22 cellular contexts compared by ENCODE assay signal in genomic region chr1:24568475-24568874, GRCh38. TPM values are rescaled to one million over a fixed set of nuclear protein-coding genes. Genes with fewer than 3 reads are reported as not detected.
DNase-seq lines count a peak whose midpoint lies in the region; ATAC-seq and TF ChIP-seq lines count a peak whose summit lies in the region.
"Had no signal": no experiment of that assay in that cellular context is flagged by ENCODE, and none has a peak within 500 bp of the region (broad histone marks: within the 10 kb centered on the region; RNA-seq: fewer than 3 reads in every experiment).

No MANE protein-coding gene starts in this region.

- no CpG with 5 or more reads among the region's 2 CpGs for whole genome bisulfite sequencing in mesendoderm (ENCODE audit: extremely low coverage, insufficient coverage, low lambda C conversion rate)

- H3K4me1 Mint-ChIP-seq in MCF 10A (ENCODE audit: insufficient read depth, unreplicated experiment) (no peaks in the 10 kb centered on the region), neural progenitor cell (peaks cover 11% of the 10 kb centered on the region)

- no peak overlapping the region for H2BK5ac ChIP-seq in mesendoderm (ENCODE audit: low read length)

- no peak overlapping the region for H3K27ac Mint-ChIP-seq in MCF 10A (ENCODE audit: low read depth, unreplicated experiment)
- peak overlapping the region; percentile 48 for H3K27ac Mint-ChIP-seq in neural progenitor cell
- H3K27ac Mint-ChIP-seq: activated CD4-positive, alpha-beta memory T cell treated with anti-CD3 and anti-CD28 coated beads, Interleukin-2, amount 10 ng/mL, durations not matched to agents 7 days and 5 days; activated naive CD8-positive, alpha-beta T cell; natural killer cell treated with Interleukin-12 subunit alpha and Interleukin-12 subunit beta and Interleukin-15 and Interleukin-18, amount 100 ng/mL, for 72 hours had no signal

- no peak for ATAC-seq in upper lobe of right lung
- ATAC-seq: natural killer cell treated with Interleukin-12 subunit alpha and Interleukin-12 subunit beta and Interleukin-15 and Interleukin-18, amount 100 ng/mL, for 72 hours had no signal

- no peak overlapping the region for H3K23ac ChIP-seq in mesendoderm (ENCODE audit: low read length)

- CTCF ChIA-PET in MCF 10A (lab: Yijun Ruan, JAX): interaction anchor here (0.7 kb wide), 1 partner anchor 20 kb away, joined by 3 read pairs; no protein-coding TSS in a partner anchor

- no TSS peak for BruUV-seq in MCF 10A (replicated peaks; lab: Mats Ljungman, UMichigan)

- H3K27me3 Mint-ChIP-seq in MCF 10A (ENCODE audit: insufficient read depth, unreplicated experiment): no peaks in the 10 kb centered on the region
- peaks cover 9% of the 10 kb centered on the region for H3K27me3 Mint-ChIP-seq in neural progenitor cell (ENCODE audit: insufficient read depth, low read depth)
- H3K27me3 Mint-ChIP-seq: activated naive CD8-positive, alpha-beta T cell had no signal

- H4K8ac ChIP-seq in mesendoderm (ENCODE audit: low read depth, low read length): no peak overlapping the region

- H2AK5ac ChIP-seq in mesendoderm (ENCODE audit: low read length): no peak overlapping the region

- H3K4me3 Mint-ChIP-seq in MCF 10A (ENCODE audit: unreplicated experiment) (no peak overlapping the region), neural progenitor cell (no peak overlapping the region)
- H3K4me3 Mint-ChIP-seq: activated CD4-positive, alpha-beta memory T cell treated with anti-CD3 and anti-CD28 coated beads, Interleukin-2, amount 10 ng/mL, durations not matched to agents 7 days and 5 days; activated naive CD8-positive, alpha-beta T cell; natural killer cell treated with Interleukin-12 subunit alpha and Interleukin-12 subunit beta and Interleukin-15 and Interleukin-18, amount 100 ng/mL, for 72 hours had no signal

- H3K36me3 ChIP-seq in breast epithelium (no peaks in the 10 kb centered on the region), neural progenitor cell (no peaks in the 10 kb centered on the region), upper lobe of right lung (no peaks in the 10 kb centered on the region), mesendoderm (ENCODE audit: control insufficient read depth, insufficient read depth, low read length) (no peaks in the 10 kb centered on the region)
- H3K36me3 ChIP-seq: heart left ventricle had no signal

- intact Hi-C loops in breast epithelium (cut with DNase I; ENCODE audit: low total_unique reads): no loop called here
- intact Hi-C loops in MCF 10A (cut with micrococcal nuclease): no loop called here
- intact Hi-C loops in upper lobe of right lung (cut with DNase I): no loop called here

- H3K27me3 ChIP-seq in breast epithelium: no peaks in the 10 kb centered on the region
- no peaks in the 10 kb centered on the region for H3K27me3 ChIP-seq in neural progenitor cell
- H3K27me3 ChIP-seq in upper lobe of right lung: no peaks in the 10 kb centered on the region
- H3K27me3 ChIP-seq in mesendoderm (ENCODE audit: insufficient read depth, low read length, poor library complexity): no peaks in the 10 kb centered on the region
- H3K27me3 ChIP-seq: heart left ventricle had no signal

- peak overlapping the region; percentile 68 to 89 for H3K27ac ChIP-seq in breast epithelium
- peak overlapping the region; percentile 6 for H3K27ac ChIP-seq in epithelial cell of prostate
- H3K27ac ChIP-seq in neural progenitor cell: no peak overlapping the region
- peak overlapping the region; percentile 79 for H3K27ac ChIP-seq in upper lobe of right lung
- no peak overlapping the region for H3K27ac ChIP-seq in mesendoderm (ENCODE audit: low read depth, low read length)

- no peak for TF ChIP-seq CTCF in breast epithelium (IDR thresholded peaks at IDR 0.05)
- no peak for TF ChIP-seq CTCF in MCF 10A (IDR thresholded peaks at IDR 0.05; ENCODE audit: unreplicated experiment)
- TF ChIP-seq CTCF in neural progenitor cell (IDR thresholded peaks at IDR 0.05): no peak
- TF ChIP-seq CTCF in upper lobe of right lung (IDR thresholded peaks at IDR 0.05): no peak

- H3K4me2 ChIP-seq in neural progenitor cell (no peak overlapping the region), mesendoderm (ENCODE audit: low read length) (no peak overlapping the region)

- H4K20me1 ChIP-seq in neural progenitor cell (ENCODE audit: low read depth): no peaks in the 10 kb centered on the region

- POLR2A ChIA-PET in MCF 10A (lab: Yijun Ruan, JAX): no interaction called here

- no peak overlapping the region for H2AFZ ChIP-seq in neural progenitor cell (replicated peaks)

- H3K79me1 ChIP-seq in mesendoderm (ENCODE audit: low read length): no peaks in the 10 kb centered on the region

- no peak overlapping the region for H2BK15ac ChIP-seq in mesendoderm (replicated peaks; ENCODE audit: low read depth)

- H3K36me3 Mint-ChIP-seq in MCF 10A (ENCODE audit: insufficient read depth, unreplicated experiment): no peaks in the 10 kb centered on the region
- no peaks in the 10 kb centered on the region for H3K36me3 Mint-ChIP-seq in neural progenitor cell
- H3K36me3 Mint-ChIP-seq: activated naive CD8-positive, alpha-beta T cell; natural killer cell treated with Interleukin-12 subunit alpha and Interleukin-12 subunit beta and Interleukin-15 and Interleukin-18, amount 100 ng/mL, for 72 hours had no signal

- no peak overlapping the region for H2BK120ac ChIP-seq in mesendoderm (ENCODE audit: low read depth, low read length)

- H3F3A ChIP-seq in neural progenitor cell (ENCODE audit: low read depth): no peaks in the 10 kb centered on the region

- H3K9me3 ChIP-seq in breast epithelium (no peaks in the 10 kb centered on the region), neural progenitor cell (ENCODE audit: low read depth) (no peaks in the 10 kb centered on the region), upper lobe of right lung (no peaks in the 10 kb centered on the region)
- H3K9me3 ChIP-seq: heart left ventricle had no signal

- no peak overlapping the region for H3K4ac ChIP-seq in mesendoderm (ENCODE audit: low read depth, low read length)

- no peak overlapping the region for H3K9ac ChIP-seq in neural progenitor cell
- no peak overlapping the region for H3K9ac ChIP-seq in mesendoderm (ENCODE audit: low read length)

- H3K18ac ChIP-seq in mesendoderm (ENCODE audit: low read length): no peak overlapping the region

- H3K4me3 ChIP-seq in breast epithelium (no peak overlapping the region), neural progenitor cell (no peak overlapping the region), upper lobe of right lung (no peak overlapping the region), mesendoderm (ENCODE audit: low read length) (no peak overlapping the region)
- H3K4me3 ChIP-seq: heart left ventricle had no signal

- no peak overlapping the region for H4K5ac ChIP-seq in mesendoderm (ENCODE audit: low read length)

- no peak for TF ChIP-seq POLR2A in breast epithelium (IDR thresholded peaks at IDR 0.05)

- H3K9me3 Mint-ChIP-seq in MCF 10A (ENCODE audit: unreplicated experiment) (no peaks in the 10 kb centered on the region), neural progenitor cell (no peaks in the 10 kb centered on the region)
- H3K9me3 Mint-ChIP-seq: activated CD4-positive, alpha-beta memory T cell treated with anti-CD3 and anti-CD28 coated beads, Interleukin-2, amount 10 ng/mL, durations not matched to agents 7 days and 5 days; natural killer cell treated with Interleukin-12 subunit alpha and Interleukin-12 subunit beta and Interleukin-15 and Interleukin-18, amount 100 ng/mL, for 72 hours had no signal

- H3K79me2 ChIP-seq in neural progenitor cell (ENCODE audit: low read depth) (no peaks in the 10 kb centered on the region), mesendoderm (ENCODE audit: control insufficient read depth, insufficient read depth, low read length) (no peaks in the 10 kb centered on the region)

- DNase-seq in breast epithelium (ENCODE audit: low spot score in 2 of 2): no peak
- no peak for DNase-seq in MCF 10A (ENCODE audit: unreplicated experiment)
- DNase-seq in epithelial cell of prostate (ENCODE audit: low read depth, low spot score): no peak
- no peak for DNase-seq in neural progenitor cell (ENCODE audit: low spot score)
- no peak for DNase-seq in upper lobe of right lung
- no peak for DNase-seq in mesendoderm
- no peak for DNase-seq in cerebellar cortex (ENCODE audit: low spot score)
- DNase-seq in hepatic stellate cell (ENCODE audit: low spot score): no peak
- DNase-seq: activated CD4-positive, alpha-beta memory T cell treated with anti-CD3 and anti-CD28 coated beads, Interleukin-2, amount 10 ng/mL, durations not matched to agents 7 days and 5 days; cerebellar nuclear complex; heart left ventricle; Kasumi-1; NCI-H1048; NCI-H226; Right ventricle myocardium superior; stimulated activated CD8-positive, alpha-beta memory T cell treated with anti-CD3 and anti-CD28 coated beads, Interleukin-4, amount 100 ng/mL, for 48 hours; T1000 had no signal

- H3K56ac ChIP-seq in mesendoderm (ENCODE audit: low read length): no peak overlapping the region

- no peaks in the 10 kb centered on the region for H3K4me1 ChIP-seq in breast epithelium
- no peaks in the 10 kb centered on the region for H3K4me1 ChIP-seq in neural progenitor cell
- H3K4me1 ChIP-seq in upper lobe of right lung: no peaks in the 10 kb centered on the region
- H3K4me1 ChIP-seq in mesendoderm (ENCODE audit: control insufficient read depth, low read depth, low read length): peaks cover 7% of the 10 kb centered on the region

RNA-seq across cellular contexts. Expression of gene NCMAP, which starts 12.6 kb away (rescaled TPM):
- total RNA-seq in breast epithelium (1 to 10 TPM in 1 of 3 donors, under 1 TPM in 2; 0.16 to 8.2 (median 0.98) TPM), MCF 10A (2022) (not detected in 2 replicates), neural progenitor cell (ENCODE audit: low replicate concordance) (0.49 TPM in 1 of 2 replicates, not detected in the other), upper lobe of right lung (10.7 TPM)
- polyA plus RNA-seq in mesendoderm (2013, experiment 1 of 2): 0.01 TPM
- polyA plus RNA-seq in mesendoderm (2013, experiment 2 of 2): 0.01 TPM
- total RNA-seq: A172; activated CD4-positive, alpha-beta memory T cell treated with anti-CD3 and anti-CD28 coated beads, Interleukin-2, amount 10 ng/mL, durations not matched to agents 7 days and 5 days; Daoy; H4; natural killer cell treated with Interleukin-12 subunit alpha and Interleukin-12 subunit beta and Interleukin-15 and Interleukin-18, amount 100 ng/mL, for 72 hours had no signal

Comparison
In these comparisons a context has a peak if more than half of its experiments do, and no peak if none do; other contexts are left out.
1. H3K27ac ChIP-seq: peak in breast epithelium (2 of 2), epithelial cell of prostate (single experiment) and upper lobe of right lung (single experiment); none in neural progenitor cell (single experiment) and mesendoderm (single experiment).